ENCODE assay signal across 11 cellular contexts in genomic region chr15:49471733-49472132, GRCh38. TPM values are rescaled to one million over a fixed set of nuclear protein-coding genes. Genes with fewer than 3 reads are reported as not detected.
DNase-seq lines count a peak whose midpoint lies in the region; ATAC-seq and TF ChIP-seq lines count a peak whose summit lies in the region.
"Had no signal": no experiment of that assay in that cellular context is flagged by ENCODE, and none has a peak within 500 bp of the region (broad histone marks: within the 10 kb centered on the region; RNA-seq: fewer than 3 reads in every experiment).

No MANE protein-coding gene starts in this region.

- H3K4me1 Mint-ChIP-seq in H9, result no peaks in the 10 kb centered on the region

- no peak overlapping the region for H4K91ac ChIP-seq in H9 (ENCODE audit: insufficient read length, low read depth, low read length)

- H3T11ph ChIP-seq in H9 (ENCODE audit: low read length), result no peak overlapping the region

- H3K56ac ChIP-seq in H9 (ENCODE audit: insufficient read length, low read depth, low read length), result no peak overlapping the region

- peak overlapping the region in 3 of 4 donors; percentile 1 to 8 (median 4) for H3K27ac ChIP-seq in esophagus muscularis mucosa (replicated peaks in 1 of 4)
- no peak overlapping the region for H3K27ac ChIP-seq in H9 (ENCODE audit: insufficient read length, low read depth, low read length)

- H3K23me2 ChIP-seq in H9 (ENCODE audit: insufficient read length, low read depth, low read length, poor library complexity, severe bottlenecking), result no peaks in the 10 kb centered on the region

- TF ChIP-seq CTCF in esophagus muscularis mucosa (IDR thresholded peaks at IDR 0.05) (no peak), H9 (conservative IDR thresholded peaks at IDR 0.05) (no peak)

- no peak overlapping the region for H3K4me3 ChIP-seq in esophagus muscularis mucosa
- H3K4me3 ChIP-seq in MG63, result no peak overlapping the region

- H3K27me3 ChIP-seq in esophagus muscularis mucosa (no peaks in the 10 kb centered on the region), H9 (ENCODE audit: insufficient read depth, low read length) (no peaks in the 10 kb centered on the region), MG63 (no peaks in the 10 kb centered on the region)

- no peaks in the 10 kb centered on the region for H3K36me3 Mint-ChIP-seq in H9 (ENCODE audit: insufficient read depth in 1 of 3, low read depth in 3 of 3)

- intact Hi-C loops in esophagus muscularis mucosa (cut with DNase I), result no loop called here

- no peak overlapping the region for H2BK12ac ChIP-seq in H9 (ENCODE audit: insufficient read length, low read depth, low read length)

- H4K5ac ChIP-seq in H9 (ENCODE audit: insufficient read length, low read depth, low read length), result no peak overlapping the region

- no peak overlapping the region for H2AFZ ChIP-seq in H9 (ENCODE audit: low read length)

- no peak overlapping the region for H2AK5ac ChIP-seq in H9 (ENCODE audit: insufficient read length, low read length)

- 45% methylated on average over 4 of the region's 4 CpGs for WGBS in esophagus muscularis mucosa
- no CpG with 5 or more reads among the region's 4 CpGs for WGBS in H9 (ENCODE audit: extremely low coverage, insufficient read length, low lambda C conversion rate)

- H3K4ac ChIP-seq in H9 (ENCODE audit: low read depth, low read length), result no peak overlapping the region

- H3K9me3 ChIP-seq in esophagus muscularis mucosa (no peaks in the 10 kb centered on the region), H9 (ENCODE audit: control insufficient read depth, low read depth, low read length) (no peaks in the 10 kb centered on the region), MG63 (no peaks in the 10 kb centered on the region)

- TF ChIP-seq EP300 in esophagus muscularis mucosa (IDR thresholded peaks at IDR 0.05), result no peak

- H4K20me1 ChIP-seq in H9 (ENCODE audit: control insufficient read depth, insufficient read depth, insufficient read length), result no peaks in the 10 kb centered on the region

- H3K27ac Mint-ChIP-seq in H9, result no peak overlapping the region

- no peak for TF ChIP-seq POLR2A in esophagus muscularis mucosa (IDR thresholded peaks at IDR 0.05; ENCODE audit: low read depth)

- peak; percentile 84 for ATAC-seq in GM18868 (IDR thresholded peaks at IDR 0.05; ENCODE audit: unreplicated experiment)
- ATAC-seq in GM21723 (IDR thresholded peaks at IDR 0.05; ENCODE audit: unreplicated experiment), result peak; percentile 81
- ATAC-seq in HG03354 (IDR thresholded peaks at IDR 0.05; ENCODE audit: poor library complexity, severe bottlenecking, unreplicated experiment), result peak; percentile 56
- ATAC-seq in HG02973 (IDR thresholded peaks at IDR 0.05; ENCODE audit: unreplicated experiment), result no peak

- no peak overlapping the region for H2BK15ac ChIP-seq in H9 (ENCODE audit: low read depth, low read length)

- no peak overlapping the region for H2BK5ac ChIP-seq in H9 (ENCODE audit: insufficient read length, low read length)

- no peaks in the 10 kb centered on the region for H3K79me1 ChIP-seq in H9 (ENCODE audit: insufficient read depth, low read depth, low read length, poor library complexity, severe bottlenecking)

- H3K14ac ChIP-seq in H9 (ENCODE audit: insufficient read depth, low read length), result no peak overlapping the region

- no peak overlapping the region for H4K8ac ChIP-seq in H9 (replicated peaks; ENCODE audit: insufficient read length, low read depth, low read length)

- H3K23ac ChIP-seq in H9 (ENCODE audit: insufficient read length, low read depth, low read length), result no peak overlapping the region

- no peak overlapping the region for H3K4me2 ChIP-seq in H9 (ENCODE audit: insufficient read depth, insufficient read length, low read length)

- H3K4me1 ChIP-seq in esophagus muscularis mucosa (peaks cover 6 to 53% (median 33%) of the 10 kb centered on the region in 4 donors), H9 (ENCODE audit: insufficient read depth, low read length) (no peaks in the 10 kb centered on the region)

- H2BK20ac ChIP-seq in H9 (ENCODE audit: low read depth, low read length, poor library complexity, severe bottlenecking), result no peak overlapping the region

- no peak overlapping the region for H3K9ac ChIP-seq in H9 (ENCODE audit: extremely low read depth, insufficient read length, low read length)

- no peaks in the 10 kb centered on the region for H3K36me3 ChIP-seq in esophagus muscularis mucosa
- H3K36me3 ChIP-seq in MG63, result peaks cover 20% of the 10 kb centered on the region

- no peaks in the 10 kb centered on the region for H3K79me2 ChIP-seq in H9 (ENCODE audit: insufficient read depth, low read length)

- H3K18ac ChIP-seq in H9 (ENCODE audit: insufficient read length, low read depth, low read length), result no peak overlapping the region

- no peaks in the 10 kb centered on the region for H3K27me3 Mint-ChIP-seq in H9 (ENCODE audit: low read depth)

- no peak overlapping the region for H3K4me3 Mint-ChIP-seq in H9

- DNase-seq in esophagus muscularis mucosa (ENCODE audit: extremely low spot score), result no peak
- no peak for DNase-seq in H9
- no peak for DNase-seq in MG63
- no peak for DNase-seq in NCI-H82 treated with DMSO at 0.1 percent for 48 hours (lab: John Stamatoyannopoulos, UW; ENCODE audit: unreplicated experiment)
- DNase-seq: mammary epithelial cell, NCI-H1417 treated with DMSO at 0.1 percent for 48 hours, retina had no signal

- H2BK120ac ChIP-seq in H9 (ENCODE audit: low read depth, low read length, poor library complexity, severe bottlenecking), result no peak overlapping the region

- no peaks in the 10 kb centered on the region for H3K9me3 Mint-ChIP-seq in H9

RNA-seq across cellular contexts. Expression of gene FGF7, which starts 48.7 kb away (rescaled TPM):
- total RNA-seq in esophagus muscularis mucosa (100 to 1,000 TPM in 1 of 4 donors, 10 to 100 TPM in 3; 53.5 to 106 (median 64.0) TPM), H9 (2021) (not detected in 2 replicates)
- 7.1 and 9.2 TPM in 2 replicates for total RNA-seq in MG63 (2014; rRNA removed; shearing (Covaris generic); ENCODE audit: low replicate concordance)
